8 cellular contexts compared by ENCODE assay signal in genomic region chr19:52336117-52336811, GRCh38. TPM values are rescaled to one million over a fixed set of nuclear protein-coding genes. Genes with fewer than 3 reads are reported as not detected.
DNase-seq lines count a peak whose midpoint lies in the region; ATAC-seq and TF ChIP-seq lines count a peak whose summit lies in the region.

Gene ZNF610 (plus strand): TSS chr19:52336243. CDS start chr19:52349173, 12,930 bp downstream.

- peak; percentile 80 to 83 for DNase-seq in SHP77 (lab: John Stamatoyannopoulos, UW)
- DNase-seq in activated naive CD4-positive, alpha-beta T cell (lab: John Stamatoyannopoulos, UW) = peak; percentile 51 to 82 (median 73)
- no peak for DNase-seq in NOMO-1 treated with dmso at 0.1 percent for 144 hours (lab: John Stamatoyannopoulos, UW; ENCODE audit: unreplicated experiment)

- H3K36me3 ChIP-seq in HUES6 (ENCODE audit: control insufficient read depth, insufficient read depth, low read length) (no peaks in the 10 kb centered on the region; the same call in 1 of the 2 replicates), gastroesophageal sphincter (peaks cover 0 to 6% of the 10 kb centered on the region in 2 donors), neuron (ENCODE audit: insufficient read depth, low read length) (peaks cover 10% of the 10 kb centered on the region)

- H3K4me3 ChIP-seq in HUES6 (ENCODE audit: low read depth, low read length) (peak within 1 kb of the TSS; percentile 97), gastroesophageal sphincter (peak within 1 kb of the TSS; percentile 59 to 74), neuron (ENCODE audit: low read length) (peak within 1 kb of the TSS; percentile 90)

- WGBS in gastroesophageal sphincter (ENCODE audit: low coverage in 1 of 2), 2 donors = 0 to 1% methylated on average over 19 to 33 of the region's 57 CpGs

- H3K27ac Mint-ChIP-seq in stimulated activated naive CD8-positive, alpha-beta T cell treated with anti-CD3 and anti-CD28 coated beads, Interleukin-15, Interleukin-2, amounts not matched to agents 100 ng/mL and 50 ng/mL, for 24 hours = peak within 1 kb of the TSS; percentile 86

- no peaks in the 10 kb centered on the region for H3K27me3 Mint-ChIP-seq in stimulated activated naive CD8-positive, alpha-beta T cell treated with anti-CD3 and anti-CD28 coated beads, Interleukin-15, Interleukin-2, amounts not matched to agents 100 ng/mL and 50 ng/mL, for 24 hours

- H2AFZ ChIP-seq in neuron (ENCODE audit: low read depth, low read length) = peak within 1 kb of the TSS; percentile 61

- no peak for TF ChIP-seq EP300 in gastroesophageal sphincter (IDR thresholded peaks at IDR 0.05)

- no peak for ATAC-seq in GM18505 (IDR thresholded peaks at IDR 0.05; ENCODE audit: unreplicated experiment)
- peak; percentile 96 for ATAC-seq in gastroesophageal sphincter

- H3K4me1 ChIP-seq in HUES6 (ENCODE audit: control insufficient read depth, insufficient read depth, low read length) (no peaks in the 10 kb centered on the region; the same call in 1 of the 2 replicates), gastroesophageal sphincter (peaks cover 0 to 15% (median 5%) of the 10 kb centered on the region in 3 donors), neuron (ENCODE audit: insufficient read depth, low read length) (peaks cover 4% of the 10 kb centered on the region)

- TF ChIP-seq POLR2A in GM18505 (IDR thresholded peaks at IDR 0.05; ENCODE audit: borderline replicate concordance, extremely low read depth, insufficient read depth, insufficient read length) (peak; percentile 70), gastroesophageal sphincter (IDR thresholded peaks at IDR 0.05) (peak; percentile 33 to 36)

- peaks cover 27% of the 10 kb centered on the region for H3K9me3 Mint-ChIP-seq in stimulated activated naive CD8-positive, alpha-beta T cell treated with anti-CD3 and anti-CD28 coated beads, Interleukin-15, Interleukin-2, amounts not matched to agents 100 ng/mL and 50 ng/mL, for 24 hours

- H3K36me3 Mint-ChIP-seq in stimulated activated naive CD8-positive, alpha-beta T cell treated with anti-CD3 and anti-CD28 coated beads, Interleukin-15, Interleukin-2, amounts not matched to agents 100 ng/mL and 50 ng/mL, for 24 hours (ENCODE audit: low read depth) = peaks cover 27% of the 10 kb centered on the region

- H3K9me3 ChIP-seq in HUES6 (ENCODE audit: control insufficient read depth, insufficient read depth, low read depth, low read length) (peaks cover 34% of the 10 kb centered on the region), gastroesophageal sphincter (peaks cover 0 to 43% (median 3%) of the 10 kb centered on the region in 3 donors), neuron (ENCODE audit: low read length) (peaks cover 26% of the 10 kb centered on the region)

- H3K27me3 ChIP-seq in HUES6 (ENCODE audit: control insufficient read depth, insufficient read depth, low read length) (no peaks in the 10 kb centered on the region), gastroesophageal sphincter (no peaks in the 10 kb centered on the region), neuron (ENCODE audit: insufficient read depth, low read length) (no peaks in the 10 kb centered on the region)

- peak within 1 kb of the TSS; percentile 86 for H3K27ac ChIP-seq in HUES6 (ENCODE audit: low read depth, low read length)
- H3K27ac ChIP-seq in gastroesophageal sphincter = peak within 1 kb of the TSS; percentile 30 to 87 (median 82)

- TF ChIP-seq CTCF in gastroesophageal sphincter (IDR thresholded peaks at IDR 0.05) = no peak

- peak within 1 kb of the TSS; percentile 93 for H3K9ac ChIP-seq in HUES6 (ENCODE audit: low read length)

- peaks cover 12% of the 10 kb centered on the region for H3K4me1 Mint-ChIP-seq in stimulated activated naive CD8-positive, alpha-beta T cell treated with anti-CD3 and anti-CD28 coated beads, Interleukin-15, Interleukin-2, amounts not matched to agents 100 ng/mL and 50 ng/mL, for 24 hours (ENCODE audit: low read depth)

- H3K4me3 Mint-ChIP-seq in stimulated activated naive CD8-positive, alpha-beta T cell treated with anti-CD3 and anti-CD28 coated beads, Interleukin-15, Interleukin-2, amounts not matched to agents 100 ng/mL and 50 ng/mL, for 24 hours = peak within 1 kb of the TSS; percentile 88

RNA-seq across cellular contexts. Expression of gene ZNF610, which starts in this region (rescaled TPM):
- 1 to 10 TPM; 1.7 to 4.7 (median 2.9) TPM for total RNA-seq in gastroesophageal sphincter
